ENCODE assay signal across 1 cellular context in the genomic region with DNA sequence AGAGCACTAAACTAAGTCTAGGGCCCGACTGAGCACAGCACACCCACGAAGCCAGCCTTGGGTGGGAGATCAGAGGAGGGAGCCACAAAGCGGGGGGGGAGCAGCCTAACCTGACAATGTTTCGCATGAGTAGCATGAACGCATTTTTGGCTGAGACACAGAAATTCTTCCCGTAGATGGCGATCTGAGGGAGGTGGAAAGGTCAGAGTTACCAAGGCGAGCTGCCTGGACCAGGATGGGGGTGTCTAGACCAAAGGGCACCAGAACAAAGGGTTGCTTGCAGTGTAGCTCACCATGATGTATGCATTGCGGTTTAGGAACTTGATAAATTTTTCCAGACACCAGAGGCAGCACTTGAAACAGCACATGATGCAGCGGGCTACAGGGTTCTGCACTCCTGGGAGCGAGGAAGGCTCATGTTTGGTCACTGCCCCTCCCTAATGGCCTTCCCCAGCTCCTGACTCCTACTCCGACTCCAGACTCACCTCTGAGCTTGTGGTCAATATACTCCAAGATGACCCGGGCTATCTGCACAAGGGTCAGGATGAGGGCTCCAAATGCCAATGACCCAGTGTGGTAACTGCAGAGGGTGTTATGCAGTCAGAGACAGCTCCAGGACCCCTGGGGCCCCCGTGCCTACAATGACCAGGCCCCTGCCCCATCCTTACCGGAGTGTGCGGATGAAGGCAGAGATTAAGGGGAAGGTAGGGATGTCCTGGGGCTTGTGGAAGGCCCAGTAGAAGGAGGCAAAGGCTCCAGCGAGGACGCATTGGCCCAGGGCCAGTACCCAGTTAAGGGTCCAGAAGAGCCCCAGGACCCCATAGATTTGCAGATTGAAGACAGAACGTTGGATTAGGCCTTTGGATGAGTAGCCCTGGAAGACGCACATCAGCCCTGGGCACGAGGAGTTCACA.
TF ChIP-seq lines count a peak whose summit lies in the region.

No MANE protein-coding gene starts in this region.

TF ChIP-seq in HepG2, 621 proteins besides CTCF, POLR2A, EP300 and RAD21 (continues in another document):
- TF ChIP-seq SOX13 (IDR thresholded peaks at IDR 0.05) (peak; percentile 93), SOX13 (CRISPR knock-in tag; conservative IDR thresholded peaks at IDR 0.05 in 1 of 2, IDR thresholded peaks at IDR 0.05 in 1 of 2) (peak in 1 of 2 experiments; percentile 98; a peak in 2 of 4 replicates), ZNF839 (CRISPR knock-in tag; IDR thresholded peaks at IDR 0.05; ENCODE audit: borderline replicate concordance) (no peak), ZNF256 (CRISPR knock-in tag; conservative IDR thresholded peaks at IDR 0.05) (peak; percentile 68), ZSCAN12 (CRISPR knock-in tag; IDR thresholded peaks at IDR 0.05) (no peak), KDM2A (CRISPR knock-in tag; IDR thresholded peaks at IDR 0.05; ENCODE audit: borderline replicate concordance, low read depth) (peak; percentile 67), ZNF34 (CRISPR knock-in tag; IDR thresholded peaks at IDR 0.05; ENCODE audit: borderline replicate concordance) (no peak), ZNF207 (IDR thresholded peaks at IDR 0.05; ENCODE audit: borderline replicate concordance) (no peak), KDM3A (CRISPR knock-in tag; IDR thresholded peaks at IDR 0.05; ENCODE audit: low read depth) (no peak), SUZ12 (IDR thresholded peaks at IDR 0.05; ENCODE audit: low read depth, low read length) (no peak), ZNF530 (CRISPR knock-in tag; IDR thresholded peaks at IDR 0.05; ENCODE audit: low read depth) (no peak), MIER2 (CRISPR knock-in tag; IDR thresholded peaks at IDR 0.05) (peak; percentile 62; the same call in 1 of the 2 replicates), ZNF501 (CRISPR knock-in tag; IDR thresholded peaks at IDR 0.05) (no peak; the same call in 1 of the 2 replicates), NRL (CRISPR knock-in tag; IDR thresholded peaks at IDR 0.05; ENCODE audit: borderline replicate concordance) (no peak; the same call in 1 of the 2 replicates), ZNF878 (CRISPR knock-in tag; IDR thresholded peaks at IDR 0.05) (no peak), GATA4 (IDR thresholded peaks at IDR 0.05; ENCODE audit: borderline replicate concordance, low read depth) (peak; percentile 56; the same call in 1 of the 2 replicates), ZNF781 (CRISPR knock-in tag; IDR thresholded peaks at IDR 0.05; ENCODE audit: borderline replicate concordance, not compliant biosample characterization) (peak; percentile 74), ZNF616 (CRISPR knock-in tag; IDR thresholded peaks at IDR 0.05; ENCODE audit: low read depth) (no peak), RCOR2 (CRISPR knock-in tag; IDR thresholded peaks at IDR 0.05) (peak; percentile 64; the same call in 1 of the 2 replicates), KMT2B (CRISPR knock-in tag; IDR thresholded peaks at IDR 0.05) (peak; percentile 40; the same call in 1 of the 2 replicates), ZNF558 (CRISPR knock-in tag; IDR thresholded peaks at IDR 0.05; ENCODE audit: borderline replicate concordance) (peak; percentile 42; the same call in 1 of the 2 replicates), XRCC5 (optimal IDR thresholded peaks at IDR 0.05; ENCODE audit: low read length) (peak; percentile 34), MBD4 (IDR thresholded peaks at IDR 0.05; ENCODE audit: borderline replicate concordance, low read length) (no peak), KLF15 (CRISPR knock-in tag; IDR thresholded peaks at IDR 0.05; ENCODE audit: borderline replicate concordance) (no peak), SIX1 (CRISPR knock-in tag; IDR thresholded peaks at IDR 0.05; ENCODE audit: borderline replicate concordance) (peak; percentile 77; the same call in 1 of the 2 replicates), SRF (IDR thresholded peaks at IDR 0.05; ENCODE audit: low read depth, low read length) (peak; percentile 51; the same call in 1 of the 2 replicates), ZNF850 (CRISPR knock-in tag; conservative IDR thresholded peaks at IDR 0.05) (no peak), ZMYM3 (CRISPR knock-in tag; IDR thresholded peaks at IDR 0.05) (peak; percentile 80), ZFY (CRISPR knock-in tag; IDR thresholded peaks at IDR 0.05) (peak; percentile 66), CBFB (CRISPR knock-in tag; IDR thresholded peaks at IDR 0.05) (peak; percentile 100), PAF1 (CRISPR knock-in tag; IDR thresholded peaks at IDR 0.05) (no peak), FOXM1 (CRISPR knock-in tag; IDR thresholded peaks at IDR 0.05) (no peak), POLR2G (IDR thresholded peaks at IDR 0.05; ENCODE audit: low read depth, low read length) (peak; percentile 74), NFATC3 (CRISPR knock-in tag; IDR thresholded peaks at IDR 0.05) (peak; percentile 94; the same call in 1 of the 2 replicates), ZNF572 (CRISPR knock-in tag; IDR thresholded peaks at IDR 0.05) (no peak), EZH2 (conservative IDR thresholded peaks at IDR 0.05; ENCODE audit: low read depth, low read length) (no peak), PHF21A (CRISPR knock-in tag; IDR thresholded peaks at IDR 0.05) (peak; percentile 96), PCBP1 (IDR thresholded peaks at IDR 0.05; ENCODE audit: borderline replicate concordance, low read depth, low read length) (no peak), ZNF629 (CRISPR knock-in tag; conservative IDR thresholded peaks at IDR 0.05) (no peak; the same call in 1 of the 2 replicates), ZNF562 (CRISPR knock-in tag; IDR thresholded peaks at IDR 0.05; ENCODE audit: borderline replicate concordance) (no peak), ZNF589 (CRISPR knock-in tag; conservative IDR thresholded peaks at IDR 0.05) (no peak)
- TF ChIP-seq, protein P1, sequence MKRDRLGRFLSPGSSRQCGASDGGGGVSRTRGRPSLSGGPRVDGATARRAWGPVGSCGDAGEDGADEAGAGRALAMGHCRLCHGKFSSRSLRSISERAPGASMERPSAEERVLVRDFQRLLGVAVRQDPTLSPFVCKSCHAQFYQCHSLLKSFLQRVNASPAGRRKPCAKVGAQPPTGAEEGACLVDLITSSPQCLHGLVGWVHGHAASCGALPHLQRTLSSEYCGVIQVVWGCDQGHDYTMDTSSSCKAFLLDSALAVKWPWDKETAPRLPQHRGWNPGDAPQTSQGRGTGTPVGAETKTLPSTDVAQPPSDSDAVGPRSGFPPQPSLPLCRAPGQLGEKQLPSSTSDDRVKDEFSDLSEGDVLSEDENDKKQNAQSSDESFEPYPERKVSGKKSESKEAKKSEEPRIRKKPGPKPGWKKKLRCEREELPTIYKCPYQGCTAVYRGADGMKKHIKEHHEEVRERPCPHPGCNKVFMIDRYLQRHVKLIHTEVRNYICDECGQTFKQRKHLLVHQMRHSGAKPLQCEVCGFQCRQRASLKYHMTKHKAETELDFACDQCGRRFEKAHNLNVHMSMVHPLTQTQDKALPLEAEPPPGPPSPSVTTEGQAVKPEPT (CRISPR knock-in tag; IDR thresholded peaks at IDR 0.05; ENCODE audit: low read depth): no peak
- TF ChIP-seq, protein P2, sequence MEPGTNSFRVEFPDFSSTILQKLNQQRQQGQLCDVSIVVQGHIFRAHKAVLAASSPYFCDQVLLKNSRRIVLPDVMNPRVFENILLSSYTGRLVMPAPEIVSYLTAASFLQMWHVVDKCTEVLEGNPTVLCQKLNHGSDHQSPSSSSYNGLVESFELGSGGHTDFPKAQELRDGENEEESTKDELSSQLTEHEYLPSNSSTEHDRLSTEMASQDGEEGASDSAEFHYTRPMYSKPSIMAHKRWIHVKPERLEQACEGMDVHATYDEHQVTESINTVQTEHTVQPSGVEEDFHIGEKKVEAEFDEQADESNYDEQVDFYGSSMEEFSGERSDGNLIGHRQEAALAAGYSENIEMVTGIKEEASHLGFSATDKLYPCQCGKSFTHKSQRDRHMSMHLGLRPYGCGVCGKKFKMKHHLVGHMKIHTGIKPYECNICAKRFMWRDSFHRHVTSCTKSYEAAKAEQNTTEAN (CRISPR knock-in tag; conservative IDR thresholded peaks at IDR 0.05): 0 out of 2 replicates have a peak, but pooled peaks have one; percentile 25
- TF ChIP-seq, protein P3, sequence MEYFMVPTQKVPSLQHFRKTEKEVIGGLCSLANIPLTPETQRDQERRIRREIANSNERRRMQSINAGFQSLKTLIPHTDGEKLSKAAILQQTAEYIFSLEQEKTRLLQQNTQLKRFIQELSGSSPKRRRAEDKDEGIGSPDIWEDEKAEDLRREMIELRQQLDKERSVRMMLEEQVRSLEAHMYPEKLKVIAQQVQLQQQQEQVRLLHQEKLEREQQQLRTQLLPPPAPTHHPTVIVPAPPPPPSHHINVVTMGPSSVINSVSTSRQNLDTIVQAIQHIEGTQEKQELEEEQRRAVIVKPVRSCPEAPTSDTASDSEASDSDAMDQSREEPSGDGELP (IDR thresholded peaks at IDR 0.05; ENCODE audit: borderline replicate concordance, low read depth): peak; percentile 67; the same call in 1 of the 2 replicates
- TF ChIP-seq, protein P4, sequence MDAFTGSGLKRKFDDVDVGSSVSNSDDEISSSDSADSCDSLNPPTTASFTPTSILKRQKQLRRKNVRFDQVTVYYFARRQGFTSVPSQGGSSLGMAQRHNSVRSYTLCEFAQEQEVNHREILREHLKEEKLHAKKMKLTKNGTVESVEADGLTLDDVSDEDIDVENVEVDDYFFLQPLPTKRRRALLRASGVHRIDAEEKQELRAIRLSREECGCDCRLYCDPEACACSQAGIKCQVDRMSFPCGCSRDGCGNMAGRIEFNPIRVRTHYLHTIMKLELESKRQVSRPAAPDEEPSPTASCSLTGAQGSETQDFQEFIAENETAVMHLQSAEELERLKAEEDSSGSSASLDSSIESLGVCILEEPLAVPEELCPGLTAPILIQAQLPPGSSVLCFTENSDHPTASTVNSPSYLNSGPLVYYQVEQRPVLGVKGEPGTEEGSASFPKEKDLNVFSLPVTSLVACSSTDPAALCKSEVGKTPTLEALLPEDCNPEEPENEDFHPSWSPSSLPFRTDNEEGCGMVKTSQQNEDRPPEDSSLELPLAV (CRISPR knock-in tag; conservative IDR thresholded peaks at IDR 0.05; ENCODE audit: low read depth): no peak
- TF ChIP-seq, protein P5, sequence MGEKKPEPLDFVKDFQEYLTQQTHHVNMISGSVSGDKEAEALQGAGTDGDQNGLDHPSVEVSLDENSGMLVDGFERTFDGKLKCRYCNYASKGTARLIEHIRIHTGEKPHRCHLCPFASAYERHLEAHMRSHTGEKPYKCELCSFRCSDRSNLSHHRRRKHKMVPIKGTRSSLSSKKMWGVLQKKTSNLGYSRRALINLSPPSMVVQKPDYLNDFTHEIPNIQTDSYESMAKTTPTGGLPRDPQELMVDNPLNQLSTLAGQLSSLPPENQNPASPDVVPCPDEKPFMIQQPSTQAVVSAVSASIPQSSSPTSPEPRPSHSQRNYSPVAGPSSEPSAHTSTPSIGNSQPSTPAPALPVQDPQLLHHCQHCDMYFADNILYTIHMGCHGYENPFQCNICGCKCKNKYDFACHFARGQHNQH (CRISPR knock-in tag; IDR thresholded peaks at IDR 0.05): peak; percentile 87
- TF ChIP-seq, protein P6, sequence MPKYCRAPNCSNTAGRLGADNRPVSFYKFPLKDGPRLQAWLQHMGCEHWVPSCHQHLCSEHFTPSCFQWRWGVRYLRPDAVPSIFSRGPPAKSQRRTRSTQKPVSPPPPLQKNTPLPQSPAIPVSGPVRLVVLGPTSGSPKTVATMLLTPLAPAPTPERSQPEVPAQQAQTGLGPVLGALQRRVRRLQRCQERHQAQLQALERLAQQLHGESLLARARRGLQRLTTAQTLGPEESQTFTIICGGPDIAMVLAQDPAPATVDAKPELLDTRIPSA (CRISPR knock-in tag; IDR thresholded peaks at IDR 0.05; ENCODE audit: borderline replicate concordance): no peak
- TF ChIP-seq, protein P7, sequence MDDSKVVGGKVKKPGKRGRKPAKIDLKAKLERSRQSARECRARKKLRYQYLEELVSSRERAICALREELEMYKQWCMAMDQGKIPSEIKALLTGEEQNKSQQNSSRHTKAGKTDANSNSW (CRISPR knock-in tag; IDR thresholded peaks at IDR 0.05; ENCODE audit: borderline replicate concordance): no peak
- TF ChIP-seq, protein P8, sequence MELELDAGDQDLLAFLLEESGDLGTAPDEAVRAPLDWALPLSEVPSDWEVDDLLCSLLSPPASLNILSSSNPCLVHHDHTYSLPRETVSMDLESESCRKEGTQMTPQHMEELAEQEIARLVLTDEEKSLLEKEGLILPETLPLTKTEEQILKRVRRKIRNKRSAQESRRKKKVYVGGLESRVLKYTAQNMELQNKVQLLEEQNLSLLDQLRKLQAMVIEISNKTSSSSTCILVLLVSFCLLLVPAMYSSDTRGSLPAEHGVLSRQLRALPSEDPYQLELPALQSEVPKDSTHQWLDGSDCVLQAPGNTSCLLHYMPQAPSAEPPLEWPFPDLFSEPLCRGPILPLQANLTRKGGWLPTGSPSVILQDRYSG (CRISPR knock-in tag; IDR thresholded peaks at IDR 0.05): no peak
- TF ChIP-seq, protein P9, sequence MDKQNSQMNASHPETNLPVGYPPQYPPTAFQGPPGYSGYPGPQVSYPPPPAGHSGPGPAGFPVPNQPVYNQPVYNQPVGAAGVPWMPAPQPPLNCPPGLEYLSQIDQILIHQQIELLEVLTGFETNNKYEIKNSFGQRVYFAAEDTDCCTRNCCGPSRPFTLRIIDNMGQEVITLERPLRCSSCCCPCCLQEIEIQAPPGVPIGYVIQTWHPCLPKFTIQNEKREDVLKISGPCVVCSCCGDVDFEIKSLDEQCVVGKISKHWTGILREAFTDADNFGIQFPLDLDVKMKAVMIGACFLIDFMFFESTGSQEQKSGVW (CRISPR knock-in tag; IDR thresholded peaks at IDR 0.05; ENCODE audit: borderline replicate concordance): no peak
- TF ChIP-seq, protein P10, sequence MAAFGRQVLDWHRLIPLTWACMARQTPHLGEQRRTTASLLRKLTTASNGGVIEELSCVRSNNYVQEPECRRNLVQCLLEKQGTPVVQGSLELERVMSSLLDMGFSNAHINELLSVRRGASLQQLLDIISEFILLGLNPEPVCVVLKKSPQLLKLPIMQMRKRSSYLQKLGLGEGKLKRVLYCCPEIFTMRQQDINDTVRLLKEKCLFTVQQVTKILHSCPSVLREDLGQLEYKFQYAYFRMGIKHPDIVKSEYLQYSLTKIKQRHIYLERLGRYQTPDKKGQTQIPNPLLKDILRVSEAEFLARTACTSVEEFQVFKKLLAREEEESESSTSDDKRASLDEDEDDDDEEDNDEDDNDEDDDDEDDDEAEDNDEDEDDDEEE (CRISPR knock-in tag; IDR thresholded peaks at IDR 0.05): no peak; the same call in 1 of the 2 replicates
- TF ChIP-seq, protein P11, sequence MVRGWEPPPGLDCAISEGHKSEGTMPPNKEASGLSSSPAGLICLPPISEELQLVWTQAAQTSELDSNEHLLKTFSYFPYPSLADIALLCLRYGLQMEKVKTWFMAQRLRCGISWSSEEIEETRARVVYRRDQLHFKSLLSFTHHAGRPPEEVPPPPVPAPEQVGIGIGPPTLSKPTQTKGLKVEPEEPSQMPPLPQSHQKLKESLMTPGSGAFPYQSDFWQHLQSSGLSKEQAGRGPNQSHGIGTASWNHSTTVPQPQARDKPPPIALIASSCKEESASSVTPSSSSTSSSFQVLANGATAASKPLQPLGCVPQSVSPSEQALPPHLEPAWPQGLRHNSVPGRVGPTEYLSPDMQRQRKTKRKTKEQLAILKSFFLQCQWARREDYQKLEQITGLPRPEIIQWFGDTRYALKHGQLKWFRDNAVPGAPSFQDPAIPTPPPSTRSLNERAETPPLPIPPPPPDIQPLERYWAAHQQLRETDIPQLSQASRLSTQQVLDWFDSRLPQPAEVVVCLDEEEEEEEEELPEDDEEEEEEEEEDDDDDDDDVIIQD (CRISPR knock-in tag; IDR thresholded peaks at IDR 0.05; ENCODE audit: low read depth): peak; percentile 63
